1 cellular context compared by ENCODE assay signal in genomic region chr9:33106827-33107621, GRCh38.
TF ChIP-seq lines count a peak whose summit lies in the region.

No MANE protein-coding gene starts in this region.

TF ChIP-seq in H1, 55 proteins besides CTCF, POLR2A, EP300 and RAD21:
- TF ChIP-seq SIX5 (IDR thresholded peaks at IDR 0.05; ENCODE audit: low read depth, low read length): no peak
- no peak for TF ChIP-seq TAF1 (IDR thresholded peaks at IDR 0.05; ENCODE audit: low read depth, low read length)
- no peak for TF ChIP-seq BRCA1 (IDR thresholded peaks at IDR 0.05; ENCODE audit: low read depth, low read length)
- TF ChIP-seq JUN (IDR thresholded peaks at IDR 0.05; ENCODE audit: low read depth, low read length): no peak
- TF ChIP-seq SAP30 (IDR thresholded peaks at IDR 0.05; ENCODE audit: insufficient read depth, insufficient replicate concordance, low read length): no peak
- TF ChIP-seq ATF3 (IDR thresholded peaks at IDR 0.05; ENCODE audit: insufficient read depth, low read depth, low read length): no peak
- TF ChIP-seq JUND (IDR thresholded peaks at IDR 0.05; ENCODE audit: low read length): no peak
- TF ChIP-seq ZNF274 (IDR thresholded peaks at IDR 0.05; ENCODE audit: borderline replicate concordance, extremely low read depth, low read length): no peak
TF ChIP-seq in H1: peak in this region for 0.
